ENCODE assay signal across 15 cellular contexts in the genomic region with DNA sequence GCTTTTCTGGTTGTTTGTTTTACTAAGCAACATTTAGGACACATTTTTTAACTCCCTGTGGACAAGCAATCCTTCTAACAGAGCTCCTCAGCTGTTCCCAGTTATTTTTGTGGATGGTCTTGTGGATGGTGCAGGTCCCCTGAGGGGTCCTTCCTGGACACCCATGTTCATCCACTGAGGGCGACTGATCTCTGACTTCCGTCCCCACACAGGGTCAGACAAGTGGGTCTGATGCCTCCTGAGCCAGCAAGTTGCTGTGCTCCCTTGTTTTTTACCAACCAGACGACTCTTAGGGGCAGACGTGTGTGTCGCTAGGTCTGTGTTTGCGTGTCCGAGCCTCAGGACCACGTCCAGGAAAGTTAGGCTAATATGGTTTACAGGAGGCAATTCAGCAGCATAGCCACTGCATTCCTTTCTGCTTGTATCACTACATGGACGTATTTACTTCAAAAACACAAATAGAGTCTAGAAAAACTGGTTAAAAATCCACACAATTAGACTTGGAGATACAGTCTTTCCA.
DNase-seq lines count a peak whose midpoint lies in the region; ATAC-seq and TF ChIP-seq lines count a peak whose summit lies in the region.
"Had no signal": no experiment of that assay in that cellular context is flagged by ENCODE, and none has a peak within 500 bp of the region (broad histone marks: within the 10 kb centered on the region; RNA-seq: fewer than 3 reads in every experiment).

No MANE protein-coding gene starts in this region.

- H3K4me1 Mint-ChIP-seq in stimulated activated memory B cell treated with anti-CD40 and anti-IgM and Interleukin-4, amounts not matched to agents 10 μg/mL and 1 μg/mL and 100 μg/mL, for 72 hours: no peaks in the 10 kb centered on the region
- H3K4me1 Mint-ChIP-seq: H9 had no signal

- H3K79me2 ChIP-seq in osteoblast (ENCODE audit: insufficient read depth, low read length): no peaks in the 10 kb centered on the region

- no peaks in the 10 kb centered on the region for H3K27me3 ChIP-seq in osteoblast (ENCODE audit: insufficient read depth, low read length)
- H3K27me3 ChIP-seq in vagina: no peaks in the 10 kb centered on the region

- no peak for TF ChIP-seq POLR2A in vagina (IDR thresholded peaks at IDR 0.05)

- intact Hi-C loops in Right ventricle myocardium superior (cut with DNase I) (no loop called here), vagina (cut with DNase I) (no loop called here)

- no peak overlapping the region for H3K27ac Mint-ChIP-seq in stimulated activated memory B cell treated with anti-CD40 and anti-IgM and Interleukin-4, amounts not matched to agents 10 μg/mL and 1 μg/mL and 100 μg/mL, for 72 hours
- H3K27ac Mint-ChIP-seq: activated T-cell treated with anti-CD3 and anti-CD28 coated beads, Interleukin-2, amount 50 U/mL, for 72 hours had no signal

- H3K9me3 Mint-ChIP-seq in stimulated activated memory B cell treated with anti-CD40 and anti-IgM and Interleukin-4, amounts not matched to agents 10 μg/mL and 1 μg/mL and 100 μg/mL, for 72 hours: peaks cover 10% of the 10 kb centered on the region

- TF ChIP-seq CTCF in osteoblast (IDR thresholded peaks at IDR 0.05; ENCODE audit: extremely low read depth, low read depth, low read length) (no peak), vagina (IDR thresholded peaks at IDR 0.05) (no peak)

- ATAC-seq in Right ventricle myocardium superior (ENCODE audit: poor library complexity): peak; percentile 58
- no peak for ATAC-seq in stimulated activated memory B cell treated with anti-CD40 and anti-IgM and Interleukin-4, amounts not matched to agents 10 μg/mL and 1 μg/mL and 100 μg/mL, for 72 hours
- ATAC-seq: activated T-cell treated with anti-CD3 and anti-CD28 coated beads, Interleukin-2, amount 50 U/mL, for 72 hours had no signal

- H4K20me1 ChIP-seq in osteoblast (ENCODE audit: insufficient read depth, low read length): no peaks in the 10 kb centered on the region

- peaks cover 17% of the 10 kb centered on the region for H3K4me1 ChIP-seq in osteoblast (ENCODE audit: insufficient read depth, low read length)
- peaks cover 56% of the 10 kb centered on the region for H3K4me1 ChIP-seq in vagina

- H3K27ac ChIP-seq in osteoblast (ENCODE audit: low read depth, low read length): peak overlapping the region; percentile 71
- peak overlapping the region; percentile 79 for H3K27ac ChIP-seq in vagina
- H3K27ac ChIP-seq in substantia nigra (ENCODE audit: low read depth, low read length, poor library complexity, severe bottlenecking): no peak overlapping the region
- H3K27ac ChIP-seq: 22Rv1 had no signal

- H3K4me3 Mint-ChIP-seq in stimulated activated memory B cell treated with anti-CD40 and anti-IgM and Interleukin-4, amounts not matched to agents 10 μg/mL and 1 μg/mL and 100 μg/mL, for 72 hours: no peak overlapping the region
- H3K4me3 Mint-ChIP-seq: activated T-cell treated with anti-CD3 and anti-CD28 coated beads, Interleukin-2, amount 50 U/mL, for 72 hours; H9 had no signal

- no peaks in the 10 kb centered on the region for H3K9me3 ChIP-seq in osteoblast (ENCODE audit: low read depth, low read length)
- H3K9me3 ChIP-seq in vagina: no peaks in the 10 kb centered on the region

- H3K27me3 Mint-ChIP-seq in stimulated activated memory B cell treated with anti-CD40 and anti-IgM and Interleukin-4, amounts not matched to agents 10 μg/mL and 1 μg/mL and 100 μg/mL, for 72 hours: no peaks in the 10 kb centered on the region

- peaks cover 18% of the 10 kb centered on the region for H3K36me3 Mint-ChIP-seq in stimulated activated memory B cell treated with anti-CD40 and anti-IgM and Interleukin-4, amounts not matched to agents 10 μg/mL and 1 μg/mL and 100 μg/mL, for 72 hours

- H3K4me2 ChIP-seq in osteoblast (ENCODE audit: insufficient read depth, low read length): peak overlapping the region; percentile 81

- peak overlapping the region; percentile 87 for H2AFZ ChIP-seq in osteoblast (ENCODE audit: low read length)

- H3K36me3 ChIP-seq in osteoblast (ENCODE audit: insufficient read depth, low read length) (no peaks in the 10 kb centered on the region), vagina (no peaks in the 10 kb centered on the region)

- H3K4me3 ChIP-seq in osteoblast (ENCODE audit: insufficient read depth, low read length) (peak overlapping the region; percentile 58), vagina (peak overlapping the region in 1 of 2 donors; percentile 17)

- peak; percentile 6 for DNase-seq in SIG-M5 treated with dmso at 0.1 percent for 504 hours (lab: John Stamatoyannopoulos, UW; ENCODE audit: unreplicated experiment)
- DNase-seq in SIG-M5 (lab: John Stamatoyannopoulos, UW): no peak
- DNase-seq in Right ventricle myocardium superior: no peak
- peak; percentile 88 for DNase-seq in osteoblast (ENCODE audit: insufficient read length, low spot score, missing footprints)
- no peak for DNase-seq in vagina (ENCODE audit: extremely low spot score in 2 of 2)
- DNase-seq in substantia nigra (lab: John Stamatoyannopoulos, UW): no peak
- no peak for DNase-seq in activated naive CD4-positive, alpha-beta T cell treated with Interleukin-2 at 50 U/mL for 16 hours
- DNase-seq: activated T-cell treated with anti-CD3 and anti-CD28 coated beads, Interleukin-2, amount 50 U/mL, for 72 hours; effector CD8-positive, alpha-beta T cell; H9; NCI-H1048; small intestine; T1000 had no signal

Comparison
In these comparisons a context has a peak if more than half of its experiments do, and no peak if none do; other contexts are left out.
1. DNase-seq: peak in SIG-M5 treated with dmso at 0.1 percent for 504 hours (single experiment) and osteoblast (single experiment); none in SIG-M5 (single experiment), Right ventricle myocardium superior (single experiment), vagina (0 of 2), substantia nigra (0 of 49) and activated naive CD4-positive, alpha-beta T cell treated with Interleukin-2 at 50 U/mL for 16 hours (single experiment).